In genomic region chr16:84534815-84535214, GRCh38 we compare ENCODE assay signal across 30 cellular contexts.
"Had no signal": no experiment of that assay in that cellular context is flagged by ENCODE, and none has a peak within 500 bp of the region (broad histone marks: within the 10 kb centered on the region; RNA-seq: fewer than 3 reads in every experiment).

No MANE protein-coding gene starts in this region.

- H3K4me3 ChIP-seq: gastrocnemius medialis, hepatocyte, pancreas, prostate gland, smooth muscle cell, stomach, thyroid gland, upper lobe of right lung had no signal

- H3K27me3 Mint-ChIP-seq: activated CD4-positive, alpha-beta T cell treated with anti-CD3 and anti-CD28 coated beads for 36 hours; activated CD8-positive, alpha-beta memory T cell treated with anti-CD3 and anti-CD28 coated beads, Interleukin-2, amount 10 ng/mL, durations not matched to agents 7 days and 5 days; activated naive CD8-positive, alpha-beta T cell; naive thymus-derived CD4-positive, alpha-beta T cell had no signal

- H3K9me3 ChIP-seq: gastrocnemius medialis, pancreas, prostate gland, thyroid gland, upper lobe of right lung had no signal

- H3K27ac Mint-ChIP-seq: activated CD4-positive, alpha-beta T cell treated with anti-CD3 and anti-CD28 coated beads for 36 hours; activated CD8-positive, alpha-beta memory T cell treated with anti-CD3 and anti-CD28 coated beads, Interleukin-2, amount 10 ng/mL, durations not matched to agents 7 days and 5 days; activated CD8-positive, alpha-beta T cell treated with anti-CD3 and anti-CD28 coated beads, Interleukin-2, amount 10 ng/mL, durations not matched to agents 7 days and 5 days; activated naive CD8-positive, alpha-beta T cell; stimulated activated naive B cell treated with anti-CD40 and anti-IgM and Interleukin-4, amounts not matched to agents 10 μg/mL and 1 μg/mL and 100 μg/mL, for 72 hours had no signal

- DNase-seq: activated CD4-positive, alpha-beta T cell treated with anti-CD3 and anti-CD28 coated beads for 36 hours; activated CD4-positive, CD25-positive, alpha-beta regulatory T cell; activated CD8-positive, alpha-beta memory T cell treated with anti-CD3 and anti-CD28 coated beads, Interleukin-2, amount 10 ng/mL, durations not matched to agents 7 days and 5 days; activated CD8-positive, alpha-beta T cell treated with anti-CD3 and anti-CD28 coated beads, Interleukin-2, amount 10 ng/mL, durations not matched to agents 7 days and 5 days; activated effector memory CD4-positive, alpha-beta T cell treated with Interleukin-2 at 50 U/mL for 16 hours; activated naive CD4-positive, alpha-beta T cell treated with Interleukin-2 at 50 U/mL for 16 hours; anterior cingulate cortex; dermis blood vessel endothelial cell; effector memory CD4-positive, alpha-beta T cell; erythroblast; gastrocnemius medialis; glutamatergic neuron; left colon; mammary epithelial cell; naive thymus-derived CD4-positive, alpha-beta T cell; pancreas; retina; stimulated activated CD4-positive, alpha-beta T cell treated with anti-CD3 and anti-CD28 coated beads, Interleukin-1b, Interleukin-23, amount 100 ng/mL, for 48 hours; stimulated activated CD4-positive, alpha-beta T cell treated with anti-CD3 and anti-CD28 coated beads, Interleukin-4, amount 100 ng/mL, for 4 hours; stimulated activated CD8-positive, alpha-beta memory T cell treated with anti-CD3 and anti-CD28 coated beads, Interleukin-4, amount 100 ng/mL, for 48 hours; stimulated activated naive B cell treated with anti-CD40 and anti-IgM and Interleukin-4, amounts not matched to agents 10 μg/mL and 1 μg/mL and 100 μg/mL, for 72 hours; stomach; T-helper 2 cell; thyroid gland; upper lobe of right lung had no signal

- H3K36me3 Mint-ChIP-seq: mesothelial cell of epicardium had no signal

- H3K4me1 ChIP-seq: prostate gland had no signal

- H3K79me2 ChIP-seq: hepatocyte had no signal

- H3K9me3 Mint-ChIP-seq: mesothelial cell of epicardium had no signal

- H3K36me3 ChIP-seq: gastrocnemius medialis, pancreas, prostate gland, stomach, thyroid gland, upper lobe of right lung had no signal

- H3K27me3 ChIP-seq: gastrocnemius medialis, hepatocyte, pancreas, stomach, thyroid gland, upper lobe of right lung had no signal

- H3K4me3 Mint-ChIP-seq: activated CD4-positive, alpha-beta T cell treated with anti-CD3 and anti-CD28 coated beads for 36 hours; activated CD8-positive, alpha-beta memory T cell treated with anti-CD3 and anti-CD28 coated beads, Interleukin-2, amount 10 ng/mL, durations not matched to agents 7 days and 5 days; activated CD8-positive, alpha-beta T cell treated with anti-CD3 and anti-CD28 coated beads, Interleukin-2, amount 10 ng/mL, durations not matched to agents 7 days and 5 days; activated naive CD8-positive, alpha-beta T cell; mesothelial cell of epicardium; naive thymus-derived CD4-positive, alpha-beta T cell; stimulated activated naive B cell treated with anti-CD40 and anti-IgM and Interleukin-4, amounts not matched to agents 10 μg/mL and 1 μg/mL and 100 μg/mL, for 72 hours had no signal

- ATAC-seq: activated CD4-positive, alpha-beta T cell treated with anti-CD3 and anti-CD28 coated beads for 36 hours; activated CD8-positive, alpha-beta memory T cell treated with anti-CD3 and anti-CD28 coated beads, Interleukin-2, amount 10 ng/mL, durations not matched to agents 7 days and 5 days; activated CD8-positive, alpha-beta T cell treated with anti-CD3 and anti-CD28 coated beads, Interleukin-2, amount 10 ng/mL, durations not matched to agents 7 days and 5 days; gastrocnemius medialis; left colon; naive thymus-derived CD4-positive, alpha-beta T cell; pancreas; stimulated activated naive B cell treated with anti-CD40 and anti-IgM and Interleukin-4, amounts not matched to agents 10 μg/mL and 1 μg/mL and 100 μg/mL, for 72 hours; upper lobe of right lung had no signal

- H3K4me2 ChIP-seq: hepatocyte had no signal

- H3K27ac ChIP-seq: hepatocyte, pancreas, prostate gland, stomach, upper lobe of right lung had no signal

- H2AFZ ChIP-seq: hepatocyte had no signal
